Comparison of ENCODE assay signal across 15 cellular contexts in genomic region chrX:16628511-16628910, GRCh38. TPM values are rescaled to one million over a fixed set of nuclear protein-coding genes. Genes with fewer than 3 reads are reported as not detected.
"Had no signal": no experiment of that assay in that cellular context is flagged by ENCODE, and none has a peak within 500 bp of the region (broad histone marks: within the 10 kb centered on the region; RNA-seq: fewer than 3 reads in every experiment).

No MANE protein-coding gene starts in this region.

RNA-seq across cellular contexts. Expression of gene S100G, which starts 21.4 kb away (rescaled TPM):
- total RNA-seq: activated CD4-positive, alpha-beta memory T cell treated with anti-CD3 and anti-CD28 coated beads, Interleukin-2, amount 10 ng/mL, durations not matched to agents 7 days and 5 days; activated CD4-positive, alpha-beta T cell treated with anti-CD3 and anti-CD28 coated beads, Interleukin-2, amount 10 ng/mL, durations not matched to agents 24 days and 14 days; activated naive CD4-positive, alpha-beta T cell treated with anti-CD3 and anti-CD28 coated beads for 36 hours; activated naive CD8-positive, alpha-beta T cell treated with anti-CD3 and anti-CD28 coated beads, Interleukin-2, amount 10 ng/mL, durations not matched to agents 7 days and 5 days; activated T-cell treated with anti-CD3 and anti-CD28 coated beads, Interleukin-2, amount 50 U/mL, for 72 hours; cerebellum; fibroblast of villous mesenchyme; heart right ventricle; kidney epithelial cell; lung; mesothelial cell of epicardium; naive thymus-derived CD8-positive, alpha-beta T cell; sciatic nerve; suprapubic skin; tibial nerve had no signal
- polyA plus RNA-seq: heart right ventricle; lung; naive thymus-derived CD8-positive, alpha-beta T cell had no signal
